In the genomic region with DNA sequence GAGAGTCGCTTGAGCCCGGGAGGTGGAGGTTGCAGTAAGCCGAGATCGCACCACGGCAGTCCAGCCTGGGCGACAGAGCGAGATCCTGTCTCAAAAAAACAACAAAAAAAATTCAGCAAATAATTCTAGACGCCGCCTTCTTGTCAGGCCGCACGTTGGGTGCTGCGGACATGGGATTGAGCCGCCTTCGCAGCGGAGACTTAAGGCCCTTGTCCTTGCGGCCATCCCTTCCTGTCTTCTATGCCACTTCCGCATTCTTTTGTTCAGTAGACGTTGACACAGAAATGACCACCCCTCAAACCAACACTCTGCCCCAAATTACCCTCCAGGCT, we compare ENCODE assay signal across 8 cellular contexts. TPM values are rescaled to one million over a fixed set of nuclear protein-coding genes. Genes with fewer than 3 reads are reported as not detected.
A peak's percentile ranks its signal among the peaks of the same experiment; 100 is the strongest.
DNase-seq lines count a peak whose midpoint lies in the region; ATAC-seq and TF ChIP-seq lines count a peak whose summit lies in the region.

No MANE protein-coding gene starts in this region.

- H3F3A ChIP-seq in neural cell (ENCODE audit: insufficient read depth, low read length, poor library complexity, severe bottlenecking), result no peaks in the 10 kb centered on the region

- H3K9ac ChIP-seq in neural cell (ENCODE audit: low read length), result peak overlapping the region; percentile 75

- peaks cover 54% of the 10 kb centered on the region for H3K4me1 Mint-ChIP-seq in T-helper 2 cell treated with Interferon-gamma antibody and Interleukin-4, amounts not matched to agents 5 μg/mL and 100 μg/mL, for 36 hours (ENCODE audit: low read depth)
- H3K4me1 Mint-ChIP-seq in endothelial cell (ENCODE audit: unreplicated experiment), result peaks cover 17% of the 10 kb centered on the region

- peak overlapping the region; percentile 49 for H3K27ac ChIP-seq in neural cell (ENCODE audit: low read length)

- H4K20me1 ChIP-seq in neural cell (ENCODE audit: insufficient read depth), result no peaks in the 10 kb centered on the region

- H3K27ac Mint-ChIP-seq in T-helper 2 cell treated with Interferon-gamma antibody and Interleukin-4, amounts not matched to agents 5 μg/mL and 100 μg/mL, for 36 hours, result peak overlapping the region; percentile 93
- peak overlapping the region; percentile 77 for H3K27ac Mint-ChIP-seq in endothelial cell (ENCODE audit: unreplicated experiment)

- no peaks in the 10 kb centered on the region for H3K9me2 ChIP-seq in neural cell (ENCODE audit: insufficient read depth, low read length)

- H3K4me2 ChIP-seq in neural cell (ENCODE audit: low read length), result peak overlapping the region; percentile 62

- H3K27me3 ChIP-seq in neural cell (ENCODE audit: insufficient read depth, low read depth, low read length), result no peaks in the 10 kb centered on the region

- H2AFZ ChIP-seq in neural cell (ENCODE audit: low read depth, low read length), result peak overlapping the region; percentile 91

- H3K27me3 Mint-ChIP-seq in T-helper 2 cell treated with Interferon-gamma antibody and Interleukin-4, amounts not matched to agents 5 μg/mL and 100 μg/mL, for 36 hours (ENCODE audit: low read depth), result peaks cover 4% of the 10 kb centered on the region
- H3K27me3 Mint-ChIP-seq in endothelial cell (ENCODE audit: unreplicated experiment), result peaks cover 9% of the 10 kb centered on the region

- peaks cover 3% of the 10 kb centered on the region for H3K9me3 Mint-ChIP-seq in T-helper 2 cell treated with Interferon-gamma antibody and Interleukin-4, amounts not matched to agents 5 μg/mL and 100 μg/mL, for 36 hours
- H3K9me3 Mint-ChIP-seq in endothelial cell (ENCODE audit: unreplicated experiment), result no peaks in the 10 kb centered on the region

- peak overlapping the region; percentile 87 for H3K4me3 ChIP-seq in neural cell (ENCODE audit: low read length)

- H3K79me2 ChIP-seq in neural cell (replicated peaks; ENCODE audit: insufficient read depth, low read length), result no peaks in the 10 kb centered on the region

- H3K36me3 ChIP-seq in neural cell (ENCODE audit: insufficient read depth, low read length), result no peaks in the 10 kb centered on the region

- no peak for DNase-seq in T-helper 2 cell treated with Interferon-gamma antibody and Interleukin-4, amounts not matched to agents 5 μg/mL and 100 μg/mL, for 36 hours (ENCODE audit: low spot score)
- no peak for DNase-seq in T-helper 2 cell
- DNase-seq in RKO (ENCODE audit: low spot score), result peak; percentile 74
- DNase-seq in endothelial cell (ENCODE audit: low spot score), result no peak
- no peak for DNase-seq in HCEC 1CT
- no peak for DNase-seq in HK-2 (ENCODE audit: unreplicated experiment)

- no peak for TF ChIP-seq CTCF in endothelial cell (IDR thresholded peaks at IDR 0.05; ENCODE audit: unreplicated experiment)
- no peak for TF ChIP-seq CTCF in neural cell (IDR thresholded peaks at IDR 0.05; ENCODE audit: poor library complexity, severe bottlenecking)

- peak overlapping the region; percentile 89 for H3K4me3 Mint-ChIP-seq in T-helper 2 cell treated with Interferon-gamma antibody and Interleukin-4, amounts not matched to agents 5 μg/mL and 100 μg/mL, for 36 hours
- H3K4me3 Mint-ChIP-seq in endothelial cell (ENCODE audit: unreplicated experiment), result peak overlapping the region; percentile 92

- no peak for TF ChIP-seq EP300 in neural cell (conservative IDR thresholded peaks at IDR 0.05; ENCODE audit: poor library complexity, severe bottlenecking)

- H3K9me3 ChIP-seq in neural cell (ENCODE audit: low read length), result no peaks in the 10 kb centered on the region

- peaks cover 45% of the 10 kb centered on the region for H3K36me3 Mint-ChIP-seq in T-helper 2 cell treated with Interferon-gamma antibody and Interleukin-4, amounts not matched to agents 5 μg/mL and 100 μg/mL, for 36 hours (ENCODE audit: low read depth)
- H3K36me3 Mint-ChIP-seq in endothelial cell (ENCODE audit: low read depth, unreplicated experiment), result peaks cover 14% of the 10 kb centered on the region

- ATAC-seq in HG02870 (IDR thresholded peaks at IDR 0.05; ENCODE audit: unreplicated experiment), result peak; percentile 21

- TF ChIP-seq RAD21 in neural cell (conservative IDR thresholded peaks at IDR 0.05), result no peak

TF ChIP-seq in neural cell, 6 proteins besides CTCF, POLR2A, EP300 and RAD21:
- no peak for TF ChIP-seq MXI1 (conservative IDR thresholded peaks at IDR 0.05; ENCODE audit: poor library complexity, severe bottlenecking)
- TF ChIP-seq EZH2 (IDR thresholded peaks at IDR 0.05; ENCODE audit: borderline replicate concordance, insufficient read depth, low read length, poor library complexity, severe bottlenecking), result no peak
- no peak for TF ChIP-seq SMC3 (conservative IDR thresholded peaks at IDR 0.05; ENCODE audit: poor library complexity)
- TF ChIP-seq, protein P1, sequence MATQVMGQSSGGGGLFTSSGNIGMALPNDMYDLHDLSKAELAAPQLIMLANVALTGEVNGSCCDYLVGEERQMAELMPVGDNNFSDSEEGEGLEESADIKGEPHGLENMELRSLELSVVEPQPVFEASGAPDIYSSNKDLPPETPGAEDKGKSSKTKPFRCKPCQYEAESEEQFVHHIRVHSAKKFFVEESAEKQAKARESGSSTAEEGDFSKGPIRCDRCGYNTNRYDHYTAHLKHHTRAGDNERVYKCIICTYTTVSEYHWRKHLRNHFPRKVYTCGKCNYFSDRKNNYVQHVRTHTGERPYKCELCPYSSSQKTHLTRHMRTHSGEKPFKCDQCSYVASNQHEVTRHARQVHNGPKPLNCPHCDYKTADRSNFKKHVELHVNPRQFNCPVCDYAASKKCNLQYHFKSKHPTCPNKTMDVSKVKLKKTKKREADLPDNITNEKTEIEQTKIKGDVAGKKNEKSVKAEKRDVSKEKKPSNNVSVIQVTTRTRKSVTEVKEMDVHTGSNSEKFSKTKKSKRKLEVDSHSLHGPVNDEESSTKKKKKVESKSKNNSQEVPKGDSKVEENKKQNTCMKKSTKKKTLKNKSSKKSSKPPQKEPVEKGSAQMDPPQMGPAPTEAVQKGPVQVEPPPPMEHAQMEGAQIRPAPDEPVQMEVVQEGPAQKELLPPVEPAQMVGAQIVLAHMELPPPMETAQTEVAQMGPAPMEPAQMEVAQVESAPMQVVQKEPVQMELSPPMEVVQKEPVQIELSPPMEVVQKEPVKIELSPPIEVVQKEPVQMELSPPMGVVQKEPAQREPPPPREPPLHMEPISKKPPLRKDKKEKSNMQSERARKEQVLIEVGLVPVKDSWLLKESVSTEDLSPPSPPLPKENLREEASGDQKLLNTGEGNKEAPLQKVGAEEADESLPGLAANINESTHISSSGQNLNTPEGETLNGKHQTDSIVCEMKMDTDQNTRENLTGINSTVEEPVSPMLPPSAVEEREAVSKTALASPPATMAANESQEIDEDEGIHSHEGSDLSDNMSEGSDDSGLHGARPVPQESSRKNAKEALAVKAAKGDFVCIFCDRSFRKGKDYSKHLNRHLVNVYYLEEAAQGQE (IDR thresholded peaks at IDR 0.05; ENCODE audit: borderline replicate concordance), result no peak
- TF ChIP-seq TAF1 (IDR thresholded peaks at IDR 0.05; ENCODE audit: low read depth), result no peak
- TF ChIP-seq POLR2AphosphoS5 (IDR thresholded peaks at IDR 0.05), result no peak

RNA-seq across cellular contexts. Expression of a gene that starts 15.8 kb away (rescaled TPM):
- total RNA-seq in endothelial cell (ENCODE audit: unreplicated experiment), result 16.3 TPM
- polyA plus RNA-seq in neural cell, result 4.2 and 13.3 TPM in 2 replicates
- polyA minus RNA-seq in neural cell, result 8.5 and 10.8 TPM in 2 replicates

RNA-seq across cellular contexts. Expression of a gene that starts 29.0 kb away (rescaled TPM):
- 32.8 TPM for total RNA-seq in endothelial cell (ENCODE audit: unreplicated experiment)
- 78.0 and 81.4 TPM in 2 replicates for polyA plus RNA-seq in neural cell
- 49.2 and 51.6 TPM in 2 replicates for polyA minus RNA-seq in neural cell
